Comparison of ENCODE assay signal across 16 cellular contexts in genomic region chr2:47559079-47559684, GRCh38. TPM values are rescaled to one million over a fixed set of nuclear protein-coding genes. Genes with fewer than 3 reads are reported as not detected.
DNase-seq lines count a peak whose midpoint lies in the region; ATAC-seq and TF ChIP-seq lines count a peak whose summit lies in the region.
"Had no signal": no experiment of that assay in that cellular context is flagged by ENCODE, and none has a peak within 500 bp of the region (broad histone marks: within the 10 kb centered on the region; RNA-seq: fewer than 3 reads in every experiment).

No MANE protein-coding gene starts in this region.

- H2AK5ac ChIP-seq in H9 (ENCODE audit: insufficient read length, low read length) = no peak overlapping the region

- H2BK12ac ChIP-seq in H9 (ENCODE audit: insufficient read length, low read depth, low read length) = no peak overlapping the region

- TF ChIP-seq CTCF in H9 (conservative IDR thresholded peaks at IDR 0.05) (0 out of 3 replicates have a peak, but pooled peaks have one; percentile 12), RWPE2 (IDR thresholded peaks at IDR 0.05; ENCODE audit: poor library complexity, severe bottlenecking) (no peak), GM10266 (IDR thresholded peaks at IDR 0.05; ENCODE audit: control insufficient read depth, insufficient read depth, low read depth, missing control alignments) (no peak)

- no peak overlapping the region for H4K5ac ChIP-seq in H9 (ENCODE audit: insufficient read length, low read depth, low read length)

- H4K91ac ChIP-seq in H9 (ENCODE audit: insufficient read length, low read depth, low read length) = no peak overlapping the region

- no CpG with 5 or more reads among the region's 5 CpGs for WGBS in H9 (ENCODE audit: extremely low coverage, insufficient read length, low lambda C conversion rate)

- H3K14ac ChIP-seq in H9 (ENCODE audit: insufficient read depth, low read length) = no peak overlapping the region

- H3K18ac ChIP-seq in H9 (ENCODE audit: insufficient read length, low read depth, low read length) = no peak overlapping the region

- DNase-seq in D341Med (ENCODE audit: low spot score) (peak; percentile 52), H9 (no peak), RWPE2 (ENCODE audit: low spot score) (no peak), glomerular visceral epithelial cell (ENCODE audit: extremely low spot score) (peak; percentile 30), GM10266 (ENCODE audit: extremely low spot score) (no peak), HuH-7 (ENCODE audit: low spot score) (no peak), NCI-H2029 (lab: John Stamatoyannopoulos, UW) (no peak)
- DNase-seq: activated CD4-positive, alpha-beta T cell treated with anti-CD3 and anti-CD28 coated beads, Interleukin-2, amount 50 U/mL, for 48 hours; activated effector memory CD4-positive, alpha-beta T cell treated with anti-CD3 and anti-CD28 coated beads, Interleukin-2, amount 50 U/mL, for 16 hours; CD8-positive, alpha-beta T cell; esophagus squamous epithelium; T-helper 17 cell had no signal

- peak overlapping the region in 2 of 3 experiments; percentile 17 to 89; a peak in 3 of 7 replicates for H3K27ac Mint-ChIP-seq in H9
- H3K27ac Mint-ChIP-seq: CD8-positive, alpha-beta T cell; T-helper 17 cell had no signal

- no peaks in the 10 kb centered on the region for H3K23me2 ChIP-seq in H9 (ENCODE audit: insufficient read length, low read depth, low read length, poor library complexity, severe bottlenecking)

- no peaks in the 10 kb centered on the region for H3K36me3 ChIP-seq in RWPE2 (ENCODE audit: low read depth)
- H3K36me3 ChIP-seq: esophagus squamous epithelium, thoracic aorta had no signal

- H2BK120ac ChIP-seq in H9 (ENCODE audit: low read depth, low read length, poor library complexity, severe bottlenecking) = no peak overlapping the region

- H3K4me1 Mint-ChIP-seq in H9 = peaks cover 5 to 12% of the 10 kb centered on the region in 2 experiments; a peak in 1 of 4 replicates
- H3K4me1 Mint-ChIP-seq: T-helper 17 cell had no signal

- no peaks in the 10 kb centered on the region for H3K9me3 Mint-ChIP-seq in H9
- H3K9me3 Mint-ChIP-seq: CD8-positive, alpha-beta T cell; nephron had no signal

- H3K27ac ChIP-seq in H9 (ENCODE audit: insufficient read length, low read depth, low read length) (no peak overlapping the region), RWPE2 (ENCODE audit: poor library complexity, severe bottlenecking) (no peak overlapping the region)
- H3K27ac ChIP-seq: esophagus squamous epithelium, thoracic aorta had no signal

- H3K4me1 ChIP-seq in H9 (ENCODE audit: insufficient read depth, low read length) = peaks cover 15% of the 10 kb centered on the region
- peaks cover 11% of the 10 kb centered on the region for H3K4me1 ChIP-seq in RWPE2 (ENCODE audit: insufficient read depth, poor library complexity, severe bottlenecking)

- no peaks in the 10 kb centered on the region for H3K9me3 ChIP-seq in H9 (ENCODE audit: control insufficient read depth, low read depth, low read length)
- no peaks in the 10 kb centered on the region for H3K9me3 ChIP-seq in RWPE2 (ENCODE audit: severe bottlenecking)
- H3K9me3 ChIP-seq: esophagus squamous epithelium, thoracic aorta had no signal

- no peak overlapping the region for H4K8ac ChIP-seq in H9 (replicated peaks; ENCODE audit: insufficient read length, low read depth, low read length)

- H2BK5ac ChIP-seq in H9 (ENCODE audit: insufficient read length, low read length) = no peak overlapping the region

- H3K36me3 Mint-ChIP-seq in H9 (ENCODE audit: insufficient read depth in 1 of 3, low read depth in 3 of 3) = peaks cover 2 to 15% (median 4%) of the 10 kb centered on the region in 3 experiments; a peak in 4 of 7 replicates
- H3K36me3 Mint-ChIP-seq: CD8-positive, alpha-beta T cell had no signal

- no peaks in the 10 kb centered on the region for H4K20me1 ChIP-seq in H9 (ENCODE audit: control insufficient read depth, insufficient read depth, insufficient read length)

- no peaks in the 10 kb centered on the region for H3K79me1 ChIP-seq in H9 (ENCODE audit: insufficient read depth, low read depth, low read length, poor library complexity, severe bottlenecking)

- H3T11ph ChIP-seq in H9 (ENCODE audit: low read length) = no peak overlapping the region

- no peaks in the 10 kb centered on the region; the same call in 1 of the 2 replicates for H3K27me3 Mint-ChIP-seq in H9 (ENCODE audit: low read depth)

- no peak overlapping the region for H3K23ac ChIP-seq in H9 (ENCODE audit: insufficient read length, low read depth, low read length)

- no peak overlapping the region for H3K9ac ChIP-seq in H9 (ENCODE audit: extremely low read depth, insufficient read length, low read length)

- H3K4me3 ChIP-seq in RWPE2 (ENCODE audit: severe bottlenecking) = no peak overlapping the region
- H3K4me3 ChIP-seq: esophagus squamous epithelium, thoracic aorta had no signal

- no peak overlapping the region for H3K4me2 ChIP-seq in H9 (ENCODE audit: insufficient read depth, insufficient read length, low read length)

- no peaks in the 10 kb centered on the region for H3K27me3 ChIP-seq in H9 (ENCODE audit: insufficient read depth, low read length)
- peaks cover 3% of the 10 kb centered on the region for H3K27me3 ChIP-seq in RWPE2 (ENCODE audit: insufficient read depth, poor library complexity, severe bottlenecking)

- ATAC-seq in RWPE2 (ENCODE audit: low read depth) (peak; percentile 86), HG02642 (IDR thresholded peaks at IDR 0.05; ENCODE audit: poor library complexity, unreplicated experiment) (no peak)
- ATAC-seq: CD8-positive, alpha-beta T cell; T-helper 17 cell had no signal

- no peak overlapping the region for H3K56ac ChIP-seq in H9 (ENCODE audit: insufficient read length, low read depth, low read length)

- H2BK15ac ChIP-seq in H9 (ENCODE audit: low read depth, low read length) = no peak overlapping the region

- no peaks in the 10 kb centered on the region for H3K79me2 ChIP-seq in H9 (ENCODE audit: insufficient read depth, low read length)

- no peak overlapping the region for H3K4ac ChIP-seq in H9 (ENCODE audit: low read depth, low read length)

- no peak overlapping the region for H2AFZ ChIP-seq in H9 (ENCODE audit: low read length)

- no peak overlapping the region for H3K4me3 Mint-ChIP-seq in H9
- H3K4me3 Mint-ChIP-seq: CD8-positive, alpha-beta T cell; nephron; T-helper 17 cell had no signal

- no peak overlapping the region for H2BK20ac ChIP-seq in H9 (ENCODE audit: low read depth, low read length, poor library complexity, severe bottlenecking)

RNA-seq across cellular contexts. Expression of gene KCNK12, which starts 11.6 kb away (rescaled TPM):
- total RNA-seq in H9 (2021) = 7.8 and 8.1 TPM in 2 replicates
- total RNA-seq: skeletal muscle tissue, thoracic aorta had no signal

Comparison
In these comparisons a context has a peak if more than half of its experiments do, and no peak if none do; other contexts are left out.
1. DNase-seq: peak in D341Med (single experiment) and glomerular visceral epithelial cell (single experiment); none in H9 (single experiment), RWPE2 (single experiment), GM10266 (single experiment), HuH-7 (single experiment) and NCI-H2029 (single experiment).